ENCODE assay signal across 9 cellular contexts in the genomic region with DNA sequence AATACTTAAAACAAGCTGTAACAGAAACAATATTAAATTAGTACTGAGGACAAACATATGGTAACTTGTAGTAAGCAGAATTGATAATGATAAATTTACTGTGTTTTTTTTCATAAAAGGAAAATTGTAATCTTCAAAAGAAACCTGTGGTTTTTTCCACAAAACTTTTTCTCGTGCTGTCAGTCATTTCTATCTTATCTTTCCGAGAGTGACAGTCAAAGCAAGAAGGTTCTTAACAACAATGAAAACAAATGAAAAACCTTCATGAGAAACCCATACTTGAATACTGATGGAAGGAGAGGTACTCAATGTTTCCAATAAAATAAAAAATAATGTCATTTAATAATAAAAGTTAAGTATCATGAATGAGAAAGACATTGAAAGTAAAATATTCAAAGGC.
"Had no signal": no experiment of that assay in that cellular context is flagged by ENCODE, and none has a peak within 500 bp of the region (broad histone marks: within the 10 kb centered on the region; RNA-seq: fewer than 3 reads in every experiment).

No MANE protein-coding gene starts in this region.

- H3K36me3 ChIP-seq: HAP-1 had no signal

- FAIRE-seq: HepG2 had no signal

- H3K9me3 ChIP-seq: HAP-1 had no signal

- H3K27ac ChIP-seq: GM23248, HL-60 had no signal

- ATAC-seq: HCT116, HepG2 had no signal

- H3K4me3 ChIP-seq: GM23248, HAP-1 had no signal

- DNase-seq: GM23248, GOT3, H7, HFFc6, KG1 had no signal

- H3K4me1 ChIP-seq: HAP-1 had no signal
